ENCODE assay signal across 18 cellular contexts in genomic region chr4:5143940-5144339, GRCh38.
"Had no signal": no experiment of that assay in that cellular context is flagged by ENCODE, and none has a peak within 500 bp of the region (broad histone marks: within the 10 kb centered on the region; RNA-seq: fewer than 3 reads in every experiment).

No MANE protein-coding gene starts in this region.

- H3K4me1 Mint-ChIP-seq: activated CD4-positive, alpha-beta T cell treated with anti-CD3 and anti-CD28 coated beads, Interleukin-2, amount 10 ng/mL, durations not matched to agents 7 days and 5 days; activated naive CD8-positive, alpha-beta T cell treated with anti-CD3 and anti-CD28 coated beads, Interleukin-2, amount 50 U/mL, for 24 hours; activated T-helper 17 cell treated with anti-CD3 and anti-CD28 coated beads, Interleukin-2, amount 50 U/mL, for 72 hours; naive B cell; neural progenitor cell; T-cell had no signal

- H3K9me3 Mint-ChIP-seq: activated CD4-positive, alpha-beta T cell treated with anti-CD3 and anti-CD28 coated beads, Interleukin-2, amount 10 ng/mL, durations not matched to agents 7 days and 5 days; activated naive CD4-positive, alpha-beta T cell treated with anti-CD3 and anti-CD28 coated beads for 36 hours; activated naive CD8-positive, alpha-beta T cell treated with anti-CD3 and anti-CD28 coated beads, Interleukin-2, amount 50 U/mL, for 24 hours; activated T-helper 17 cell treated with anti-CD3 and anti-CD28 coated beads, Interleukin-2, amount 50 U/mL, for 72 hours; naive B cell; T-cell had no signal

- H3K36me3 Mint-ChIP-seq: naive B cell, neural progenitor cell, T-cell had no signal

- H3K27ac ChIP-seq: ascending aorta, dorsolateral prefrontal cortex, heart left ventricle, neural progenitor cell, pancreas, tibial nerve had no signal

- H3K9me2 ChIP-seq: SK-N-SH had no signal

- H3K36me3 ChIP-seq: ascending aorta, heart left ventricle, neural progenitor cell, pancreas, tibial nerve had no signal

- H3K27me3 ChIP-seq: ascending aorta, pancreas, tibial nerve had no signal

- H2AFZ ChIP-seq: neural progenitor cell had no signal

- H3K9ac ChIP-seq: neural progenitor cell, SK-N-SH had no signal

- H3K9me3 ChIP-seq: ascending aorta, pancreas, SK-N-SH had no signal

- H3K4me1 ChIP-seq: ascending aorta, heart left ventricle, neural progenitor cell, pancreas, tibial nerve had no signal

- DNase-seq: activated CD4-positive, alpha-beta T cell treated with anti-CD3 and anti-CD28 coated beads, Interleukin-2, amount 10 ng/mL, durations not matched to agents 7 days and 5 days; activated naive CD4-positive, alpha-beta T cell treated with anti-CD3 and anti-CD28 coated beads for 36 hours; activated naive CD8-positive, alpha-beta T cell treated with anti-CD3 and anti-CD28 coated beads, Interleukin-2, amount 50 U/mL, for 24 hours; dorsolateral prefrontal cortex; foreskin melanocyte; naive B cell; pancreas; SK-N-SH; stimulated activated CD4-positive, alpha-beta T cell treated with anti-CD3 and anti-CD28 coated beads, Interleukin-2, amount 100 ng/mL, for 48 hours; stimulated activated naive CD4-positive, alpha-beta T cell; substantia nigra; T-cell; T-helper 9 cell had no signal

- H3K4me3 ChIP-seq: ascending aorta, dorsolateral prefrontal cortex, heart left ventricle, neural progenitor cell, pancreas, tibial nerve had no signal

- H3K4me2 ChIP-seq: neural progenitor cell, SK-N-SH had no signal

- H3K4me3 Mint-ChIP-seq: activated CD4-positive, alpha-beta T cell treated with anti-CD3 and anti-CD28 coated beads, Interleukin-2, amount 10 ng/mL, durations not matched to agents 7 days and 5 days; activated naive CD4-positive, alpha-beta T cell treated with anti-CD3 and anti-CD28 coated beads for 36 hours; activated naive CD8-positive, alpha-beta T cell treated with anti-CD3 and anti-CD28 coated beads, Interleukin-2, amount 50 U/mL, for 24 hours; activated T-helper 17 cell treated with anti-CD3 and anti-CD28 coated beads, Interleukin-2, amount 50 U/mL, for 72 hours; naive B cell; neural progenitor cell; T-cell had no signal

- H3K27ac Mint-ChIP-seq: activated CD4-positive, alpha-beta T cell treated with anti-CD3 and anti-CD28 coated beads, Interleukin-2, amount 10 ng/mL, durations not matched to agents 7 days and 5 days; activated naive CD4-positive, alpha-beta T cell treated with anti-CD3 and anti-CD28 coated beads for 36 hours; activated naive CD8-positive, alpha-beta T cell treated with anti-CD3 and anti-CD28 coated beads, Interleukin-2, amount 50 U/mL, for 24 hours; activated T-helper 17 cell treated with anti-CD3 and anti-CD28 coated beads, Interleukin-2, amount 50 U/mL, for 72 hours; neural progenitor cell; T-cell had no signal

- H3K27me3 Mint-ChIP-seq: activated naive CD8-positive, alpha-beta T cell treated with anti-CD3 and anti-CD28 coated beads, Interleukin-2, amount 50 U/mL, for 24 hours; naive B cell had no signal
